ENCODE assay signal across 13 cellular contexts in genomic region chr6:105318660-105319059, GRCh38.
DNase-seq lines count a peak whose midpoint lies in the region; ATAC-seq and TF ChIP-seq lines count a peak whose summit lies in the region.
"Had no signal": no experiment of that assay in that cellular context is flagged by ENCODE, and none has a peak within 500 bp of the region (broad histone marks: within the 10 kb centered on the region; RNA-seq: fewer than 3 reads in every experiment).

No MANE protein-coding gene starts in this region.

- peak; percentile 74 for DNase-seq in EH (ENCODE audit: low read depth)
- peak; percentile 92 for DNase-seq in M059J (ENCODE audit: low read depth)
- DNase-seq in mammary epithelial cell = peak; percentile 85
- peak; percentile 30 for DNase-seq in mesenchymal stem cell
- DNase-seq in activated CD8-positive, alpha-beta T cell treated with anti-CD3 and anti-CD28 coated beads for 36 hours = no peak
- DNase-seq in sciatic nerve (ENCODE audit: low spot score) = no peak
- DNase-seq: activated naive CD8-positive, alpha-beta T cell treated with anti-CD3 and anti-CD28 coated beads, Interleukin-2, amount 10 ng/mL, durations not matched to agents 7 days and 5 days; colonic mucosa; NCI-H2171; transverse colon had no signal

- H3K36me3 Mint-ChIP-seq in activated CD8-positive, alpha-beta T cell treated with anti-CD3 and anti-CD28 coated beads for 36 hours (ENCODE audit: low read depth) = peaks cover 43% of the 10 kb centered on the region

- H3K79me1 ChIP-seq in mesenchymal stem cell (replicated peaks; ENCODE audit: low read length, poor library complexity, severe bottlenecking) = peaks cover 5% of the 10 kb centered on the region

- POLR2A ChIA-PET in activated CD8-positive, alpha-beta T cell treated with anti-CD3 and anti-CD28 coated beads for 36 hours (lab: Charles Lee) = no interaction called here

- no peak overlapping the region for H3K18ac ChIP-seq in mesenchymal stem cell (ENCODE audit: low read depth in 1 of 2, low read length in 2 of 2)

- H3K27me3 ChIP-seq in mammary epithelial cell (ENCODE audit: insufficient read depth, low read length) (no peaks in the 10 kb centered on the region), mesenchymal stem cell (ENCODE audit: control insufficient read depth in 1 of 2, insufficient read depth in 1 of 2, low read length in 2 of 2) (no peaks in the 10 kb centered on the region)
- H3K27me3 ChIP-seq: colonic mucosa, transverse colon had no signal

- H3K9ac ChIP-seq in mammary epithelial cell (ENCODE audit: insufficient read depth, low read length) (no peak overlapping the region), mesenchymal stem cell (ENCODE audit: low read length) (no peak overlapping the region)

- 15% methylated on average over 7 of the region's 7 CpGs for WGBS in mammary epithelial cell (ENCODE audit: low coverage, missing lambda C conversion rate)
- WGBS in mesenchymal stem cell = 74% methylated on average over 5 of the region's 7 CpGs

- H2BK120ac ChIP-seq in mesenchymal stem cell (ENCODE audit: low read depth, low read length) = no peak overlapping the region

- H2AFZ ChIP-seq in mammary epithelial cell (ENCODE audit: low read depth, low read length) (no peak overlapping the region), mesenchymal stem cell (ENCODE audit: low read depth, low read length) (no peak overlapping the region)

- H3K36me3 ChIP-seq in mammary epithelial cell (ENCODE audit: insufficient read depth, low read length) (peaks cover 16% of the 10 kb centered on the region), mesenchymal stem cell (ENCODE audit: control insufficient read depth in 1 of 2, insufficient read depth in 2 of 2, low read depth in 1 of 2, low read length in 2 of 2) (peaks cover 0 to 58% of the 10 kb centered on the region in 2 experiments)
- H3K36me3 ChIP-seq: colonic mucosa had no signal

- no peak overlapping the region for H2BK12ac ChIP-seq in mesenchymal stem cell (ENCODE audit: low read length in 2 of 2)

- intact Hi-C loops in mammary epithelial cell (cut with micrococcal nuclease) = loop anchor here (1.0 to 5.0 kb wide), 4 partner anchors 45 to 181 kb away; partner anchors contain the start of gene PREP
- intact Hi-C loops in activated CD8-positive, alpha-beta T cell treated with anti-CD3 and anti-CD28 coated beads for 36 hours (cut with micrococcal nuclease) = no loop called here
- intact Hi-C loops in sciatic nerve (cut with DNase I) = no loop called here

- H2BK15ac ChIP-seq in mesenchymal stem cell (ENCODE audit: low read depth, poor library complexity, severe bottlenecking) = no peak overlapping the region

- H3K4me1 Mint-ChIP-seq in activated CD8-positive, alpha-beta T cell treated with anti-CD3 and anti-CD28 coated beads for 36 hours (ENCODE audit: low read depth) = no peaks in the 10 kb centered on the region
- H3K4me1 Mint-ChIP-seq: activated naive CD8-positive, alpha-beta T cell treated with anti-CD3 and anti-CD28 coated beads, Interleukin-2, amount 10 ng/mL, durations not matched to agents 7 days and 5 days had no signal

- CTCF ChIA-PET in mammary epithelial cell (lab: Charles Lee; ENCODE audit: low non-redundant PET) = interaction anchor here (0.6 to 0.7 kb wide), 2 partner anchors 84 to 138 kb away, joined by 4 to 5 read pairs; partner anchors contain the start of gene PREP
- CTCF ChIA-PET in activated CD8-positive, alpha-beta T cell treated with anti-CD3 and anti-CD28 coated beads for 36 hours (lab: Charles Lee) = interaction anchor here (0.7 to 1.6 kb wide), 9 partner anchors 9 to 231 kb away, joined by 3 to 4 read pairs (median 3); partner anchors contain the start of gene PREP

- peak overlapping the region; percentile 39 for H3K4me2 ChIP-seq in mammary epithelial cell (ENCODE audit: insufficient read depth, low read depth, low read length)
- peak overlapping the region; percentile 8 for H3K4me2 ChIP-seq in mesenchymal stem cell (ENCODE audit: low read length, poor library complexity, severe bottlenecking)

- in situ Hi-C loops in mammary epithelial cell (cut with MboI; ENCODE audit: low sequenced_read_pairs in 2 of 2) = no loop called here

- H2BK5ac ChIP-seq in mesenchymal stem cell (ENCODE audit: low read depth, low read length, poor library complexity, severe bottlenecking) = no peak overlapping the region

- no peak overlapping the region for H3K23ac ChIP-seq in mesenchymal stem cell (ENCODE audit: low read length in 2 of 2)

- H3K27ac ChIP-seq in mammary epithelial cell (ENCODE audit: insufficient read depth, low read depth, low read length) (peak overlapping the region; percentile 53), mesenchymal stem cell (ENCODE audit: low read length, poor library complexity, severe bottlenecking) (peak overlapping the region; percentile 68)
- H3K27ac ChIP-seq: colonic mucosa, transverse colon had no signal

- no peak for TF ChIP-seq CTCF in mammary epithelial cell (conservative IDR thresholded peaks at IDR 0.05 in 1 of 2, IDR thresholded peaks at IDR 0.05 in 1 of 2; ENCODE audit: extremely low read depth in 1 of 2, insufficient read depth in 1 of 2, low read depth in 1 of 2, low read length in 2 of 2)
- TF ChIP-seq CTCF in activated CD8-positive, alpha-beta T cell treated with anti-CD3 and anti-CD28 coated beads for 36 hours (IDR thresholded peaks at IDR 0.05) = no peak

- H3K14ac ChIP-seq in mesenchymal stem cell (ENCODE audit: low read length in 2 of 2) = no peak overlapping the region

- H3K9me3 Mint-ChIP-seq in activated CD8-positive, alpha-beta T cell treated with anti-CD3 and anti-CD28 coated beads for 36 hours = no peaks in the 10 kb centered on the region
- H3K9me3 Mint-ChIP-seq: activated naive CD8-positive, alpha-beta T cell treated with anti-CD3 and anti-CD28 coated beads, Interleukin-2, amount 10 ng/mL, durations not matched to agents 7 days and 5 days had no signal

- H3K27me3 Mint-ChIP-seq in activated CD8-positive, alpha-beta T cell treated with anti-CD3 and anti-CD28 coated beads for 36 hours = no peaks in the 10 kb centered on the region
- H3K27me3 Mint-ChIP-seq: activated naive CD8-positive, alpha-beta T cell treated with anti-CD3 and anti-CD28 coated beads, Interleukin-2, amount 10 ng/mL, durations not matched to agents 7 days and 5 days had no signal

- no peak overlapping the region for H4K8ac ChIP-seq in mesenchymal stem cell (ENCODE audit: low read length)

- ATAC-seq in activated CD8-positive, alpha-beta T cell treated with anti-CD3 and anti-CD28 coated beads for 36 hours = no peak
- ATAC-seq in GM19324 (IDR thresholded peaks at IDR 0.05; ENCODE audit: low FRiP score, unreplicated experiment) (no peak), sciatic nerve (no peak), HG03039 (IDR thresholded peaks at IDR 0.05; ENCODE audit: unreplicated experiment) (no peak)
- ATAC-seq: activated CD4-positive, CD25-positive, alpha-beta regulatory T cell treated with anti-CD3 and anti-CD28 coated beads, Interleukin-2, amount 50 U/mL, for 24 hours had no signal

- no peak overlapping the region for H3K27ac Mint-ChIP-seq in activated CD8-positive, alpha-beta T cell treated with anti-CD3 and anti-CD28 coated beads for 36 hours
- H3K27ac Mint-ChIP-seq: activated naive CD8-positive, alpha-beta T cell treated with anti-CD3 and anti-CD28 coated beads, Interleukin-2, amount 10 ng/mL, durations not matched to agents 7 days and 5 days had no signal

- no peak overlapping the region for H2AK5ac ChIP-seq in mesenchymal stem cell (ENCODE audit: low read length, severe bottlenecking)

- dilution Hi-C loops in mammary epithelial cell (cut with HindIII; ENCODE audit: low sequenced_read_pairs) = no loop called here

- H3K4ac ChIP-seq in mesenchymal stem cell (ENCODE audit: low read depth in 1 of 2, low read length in 2 of 2) = no peak overlapping the region

- no peak overlapping the region for H4K91ac ChIP-seq in mesenchymal stem cell (ENCODE audit: low read length)

- no peak overlapping the region for H3K4me3 Mint-ChIP-seq in activated CD8-positive, alpha-beta T cell treated with anti-CD3 and anti-CD28 coated beads for 36 hours
- H3K4me3 Mint-ChIP-seq: activated naive CD8-positive, alpha-beta T cell treated with anti-CD3 and anti-CD28 coated beads, Interleukin-2, amount 10 ng/mL, durations not matched to agents 7 days and 5 days had no signal

- no TSS peak for BruUV-seq in mammary epithelial cell (replicated peaks; lab: Mats Ljungman, UMichigan)

- no peaks in the 10 kb centered on the region for H4K20me1 ChIP-seq in mammary epithelial cell (ENCODE audit: insufficient read depth, low read length)

- H3K4me1 ChIP-seq in mammary epithelial cell (ENCODE audit: insufficient read depth, low read length) (peaks cover 37% of the 10 kb centered on the region), mesenchymal stem cell (ENCODE audit: control insufficient read depth, insufficient read depth, low read depth, low read length) (peaks cover 4% of the 10 kb centered on the region)
- H3K4me1 ChIP-seq: colonic mucosa had no signal

- H3K4me3 ChIP-seq in mammary epithelial cell (replicated peaks in 1 of 3; ENCODE audit: insufficient read depth in 1 of 3, low read depth in 2 of 3, low read length in 3 of 3) = no peak overlapping the region
- H3K4me3 ChIP-seq in mesenchymal stem cell (ENCODE audit: insufficient read depth in 1 of 2, low read depth in 1 of 2, low read length in 2 of 2) = no peak overlapping the region
- H3K4me3 ChIP-seq: colonic mucosa, transverse colon had no signal

- H3K9me3 ChIP-seq in mammary epithelial cell (replicated peaks; ENCODE audit: insufficient read depth, low read length) = no peaks in the 10 kb centered on the region
- H3K9me3 ChIP-seq in mesenchymal stem cell (ENCODE audit: control insufficient read depth, low read length) = no peaks in the 10 kb centered on the region
- H3K9me3 ChIP-seq: colonic mucosa, transverse colon had no signal

- H3K79me2 ChIP-seq in mammary epithelial cell (ENCODE audit: insufficient read depth, low read length) = peaks cover 32% of the 10 kb centered on the region

Comparison
In these comparisons a context has a peak if more than half of its experiments do, and no peak if none do; other contexts are left out.
1. DNase-seq: peak in EH (single experiment), M059J (single experiment), mammary epithelial cell (single experiment) and mesenchymal stem cell (single experiment); none in activated CD8-positive, alpha-beta T cell treated with anti-CD3 and anti-CD28 coated beads for 36 hours (single experiment) and sciatic nerve (single experiment).